ENCODE assay signal across 20 cellular contexts in the genomic region with DNA sequence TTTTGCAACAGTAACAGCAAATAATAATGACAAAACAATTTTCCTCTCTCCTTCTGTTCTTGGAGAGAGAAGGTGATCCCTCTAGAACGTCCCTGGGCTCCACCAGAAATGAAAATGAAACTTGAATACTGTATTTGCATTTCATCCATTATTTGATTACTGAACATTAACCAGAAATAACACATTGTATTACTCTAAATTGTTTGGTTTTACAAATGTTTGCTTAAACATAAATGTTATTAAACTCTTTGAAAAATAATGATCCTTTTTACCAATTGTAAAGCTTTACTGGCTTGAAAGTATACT.
DNase-seq lines count a peak whose midpoint lies in the region; ATAC-seq, FAIRE-seq and TF ChIP-seq lines count a peak whose summit lies in the region.
"Had no signal": no experiment of that assay in that cellular context is flagged by ENCODE, and none has a peak within 500 bp of the region (broad histone marks: within the 10 kb centered on the region; RNA-seq: fewer than 3 reads in every experiment).

No MANE protein-coding gene starts in this region.

- DNase-seq in GM19239 (ENCODE audit: insufficient read length, low spot score) (no peak), MM.1S (no peak), endodermal cell (no peak), right lobe of liver (no peak), G401 (ENCODE audit: low spot score) (no peak), cerebellar cortex (ENCODE audit: low spot score) (no peak), suprapubic skin (ENCODE audit: low spot score in 2 of 2) (no peak)
- DNase-seq in activated CD4-positive, alpha-beta T cell treated with anti-CD3 and anti-CD28 coated beads, Interleukin-2, amount 50 U/mL, for 48 hours = no peak
- DNase-seq: DMS 273 treated with DMSO at 0.1 percent for 48 hours, GF-D8, HCEC 1CT, NCI-H1048, NCI-H146, NCI-H510A treated with DMSO at 0.1 percent for 48 hours, SHP77, SK-N-SH had no signal

- H3K27me3 ChIP-seq in MM.1S (replicated peaks; ENCODE audit: insufficient read depth, low read length) = no peaks in the 10 kb centered on the region
- H3K27me3 ChIP-seq in endodermal cell (ENCODE audit: control insufficient read depth, insufficient read depth, low read length, poor library complexity, severe bottlenecking) = no peaks in the 10 kb centered on the region
- H3K27me3 ChIP-seq in right lobe of liver = no peaks in the 10 kb centered on the region
- no peaks in the 10 kb centered on the region for H3K27me3 ChIP-seq in suprapubic skin

- TF ChIP-seq EP300 in suprapubic skin (IDR thresholded peaks at IDR 0.05) = no peak

- 80 to 92% methylated on average over 1 of the region's 1 CpG for WGBS in endodermal cell (ENCODE audit: insufficient coverage in 1 of 2, insufficient read length in 1 of 2), 2 experiments
- WGBS in right lobe of liver (ENCODE audit: insufficient coverage, low coverage, low lambda C conversion rate, missing lambda C conversion rate) = 6% methylated on average over 1 of the region's 1 CpG
- WGBS in suprapubic skin = 46% methylated on average over 1 of the region's 1 CpG

- H3K9me3 ChIP-seq in MM.1S (replicated peaks; ENCODE audit: insufficient read depth, low read length) (no peaks in the 10 kb centered on the region), endodermal cell (ENCODE audit: control insufficient read depth, low read length) (no peaks in the 10 kb centered on the region), right lobe of liver (no peaks in the 10 kb centered on the region), suprapubic skin (no peaks in the 10 kb centered on the region)
- H3K9me3 ChIP-seq: A549, SK-N-SH had no signal

- H3K9me3 Mint-ChIP-seq in endodermal cell = no peaks in the 10 kb centered on the region
- H3K9me3 Mint-ChIP-seq: CD14-positive monocyte had no signal

- peak; percentile 63 to 84 (median 72) for ATAC-seq in right lobe of liver
- ATAC-seq: A549 had no signal

- H3K4me3 Mint-ChIP-seq in endodermal cell = no peak overlapping the region

- H3K4me3 ChIP-seq in MM.1S (ENCODE audit: low read length) (no peak overlapping the region), endodermal cell (ENCODE audit: low read length) (no peak overlapping the region), right lobe of liver (peak overlapping the region; percentile 4 to 27 (median 19)), suprapubic skin (no peak overlapping the region)
- H3K4me3 ChIP-seq: A549 had no signal

- H3K79me2 ChIP-seq in MM.1S (ENCODE audit: low read length) = no peaks in the 10 kb centered on the region

- in situ Hi-C loops in G401 (cut with HindIII; ENCODE audit: low sequenced_read_pairs) = no loop called here

- no peak for TF ChIP-seq POLR2A in right lobe of liver (IDR thresholded peaks at IDR 0.05)
- TF ChIP-seq POLR2A in suprapubic skin (IDR thresholded peaks at IDR 0.05) = no peak

- H3K4me1 ChIP-seq in MM.1S (ENCODE audit: low read length) = peaks cover 16% of the 10 kb centered on the region
- H3K4me1 ChIP-seq in endodermal cell (ENCODE audit: control insufficient read depth, insufficient read depth, low read length) = no peaks in the 10 kb centered on the region
- H3K4me1 ChIP-seq in right lobe of liver = no peaks in the 10 kb centered on the region
- H3K4me1 ChIP-seq in suprapubic skin = no peaks in the 10 kb centered on the region
- H3K4me1 ChIP-seq: A549 had no signal

- intact Hi-C loops in right lobe of liver (cut with DNase I) = no loop called here

- no peak overlapping the region for H3K9ac ChIP-seq in MM.1S (ENCODE audit: low read length)
- no peak overlapping the region for H3K9ac ChIP-seq in endodermal cell (ENCODE audit: extremely low read depth, low read length, poor library complexity, severe bottlenecking)
- H3K9ac ChIP-seq: SK-N-SH had no signal

- no peaks in the 10 kb centered on the region for H3K27me3 Mint-ChIP-seq in endodermal cell (ENCODE audit: insufficient read depth)

- no peaks in the 10 kb centered on the region; the same call in 1 of the 2 replicates for H3K9me2 ChIP-seq in MM.1S (replicated peaks; ENCODE audit: insufficient read depth, low read length)
- H3K9me2 ChIP-seq: SK-N-SH had no signal

- H3K4me1 Mint-ChIP-seq in endodermal cell = peaks cover 9% of the 10 kb centered on the region

- H3K27ac Mint-ChIP-seq in endodermal cell = peak overlapping the region; percentile 40
- H3K27ac Mint-ChIP-seq: CD14-positive monocyte had no signal

- 0 out of 2 replicates have a peak overlapping the region, but pooled peaks have one; percentile 12 for H2AFZ ChIP-seq in MM.1S (ENCODE audit: low read length)

- H4K20me1 ChIP-seq in MM.1S (ENCODE audit: insufficient read depth, low read length) = no peaks in the 10 kb centered on the region

- H3K27ac ChIP-seq in MM.1S (ENCODE audit: low read length) = no peak overlapping the region
- H3K27ac ChIP-seq in endodermal cell (ENCODE audit: low read depth, low read length) = no peak overlapping the region
- H3K27ac ChIP-seq in right lobe of liver = no peak overlapping the region
- no peak overlapping the region for H3K27ac ChIP-seq in suprapubic skin
- H3K27ac ChIP-seq: A549 had no signal

- H3K4me2 ChIP-seq in MM.1S (ENCODE audit: low read depth, low read length) = peak overlapping the region; percentile 46
- H3K4me2 ChIP-seq: A549, SK-N-SH had no signal

- TF ChIP-seq CTCF in MM.1S (IDR thresholded peaks at IDR 0.05; ENCODE audit: low read length) = no peak
- TF ChIP-seq CTCF in endodermal cell (conservative IDR thresholded peaks at IDR 0.05) = no peak
- TF ChIP-seq CTCF in right lobe of liver (IDR thresholded peaks at IDR 0.05) = no peak
- no peak for TF ChIP-seq CTCF in suprapubic skin (IDR thresholded peaks at IDR 0.05)

- H3K36me3 ChIP-seq in MM.1S (replicated peaks; ENCODE audit: insufficient read depth, low read length) = no peaks in the 10 kb centered on the region
- H3K36me3 ChIP-seq in endodermal cell (ENCODE audit: control insufficient read depth, insufficient read depth, low read length) = no peaks in the 10 kb centered on the region
- H3K36me3 ChIP-seq in right lobe of liver = no peaks in the 10 kb centered on the region
- peaks cover 8% of the 10 kb centered on the region for H3K36me3 ChIP-seq in suprapubic skin

- no peaks in the 10 kb centered on the region for H3F3A ChIP-seq in MM.1S (ENCODE audit: insufficient read depth, low read length)

- peaks cover 39% of the 10 kb centered on the region for H3K36me3 Mint-ChIP-seq in endodermal cell (ENCODE audit: low read depth)
- H3K36me3 Mint-ChIP-seq: CD14-positive monocyte had no signal

- peak; percentile 80 for FAIRE-seq in GM19239 (lab: Jason Lieb, UNC)
- FAIRE-seq: GM12892, RCC 7860 had no signal

Comparison
In these comparisons a context has a peak if more than half of its experiments do, and no peak if none do; other contexts are left out.
1. H3K4me3 ChIP-seq: peak in right lobe of liver (3 of 3); none in MM.1S (single experiment), endodermal cell (single experiment) and suprapubic skin (single experiment).